8 cellular contexts compared by ENCODE assay signal in genomic region chr12:64039285-64039871, GRCh38.
DNase-seq lines count a peak whose midpoint lies in the region; TF ChIP-seq lines count a peak whose summit lies in the region.

No MANE protein-coding gene starts in this region.

- intact Hi-C loops in esophagus muscularis mucosa (cut with DNase I), result loop anchor here (5.0 to 10.0 kb wide), 2 partner anchors 43 to 195 kb away; partner anchors contain the start of gene SRGAP1
- intact Hi-C loops in tibial artery (cut with DNase I; ENCODE audit: low total_unique reads), result no loop called here

- no peaks in the 10 kb centered on the region for H3K27me3 ChIP-seq in esophagus muscularis mucosa
- no peaks in the 10 kb centered on the region for H3K27me3 ChIP-seq in neuron (ENCODE audit: insufficient read depth, low read length)
- H3K27me3 ChIP-seq in tibial artery, result no peaks in the 10 kb centered on the region

- TF ChIP-seq EP300 in esophagus muscularis mucosa (IDR thresholded peaks at IDR 0.05), result no peak

- H3K27ac ChIP-seq in esophagus muscularis mucosa (replicated peaks in 1 of 4) (peak overlapping the region; percentile 40 to 65 (median 61)), tibial artery (no peak overlapping the region)

- H3K4me3 ChIP-seq in esophagus muscularis mucosa (peak overlapping the region in 3 of 4 donors; percentile 24 to 31 (median 27)), neuron (ENCODE audit: low read length) (peak overlapping the region; percentile 40), tibial artery (no peak overlapping the region)

- no peak for TF ChIP-seq POLR2A in esophagus muscularis mucosa (IDR thresholded peaks at IDR 0.05; ENCODE audit: low read depth)

- peaks cover 3 to 31% (median 27%) of the 10 kb centered on the region in 4 donors for H3K4me1 ChIP-seq in esophagus muscularis mucosa
- peaks cover 32% of the 10 kb centered on the region for H3K4me1 ChIP-seq in neuron (ENCODE audit: insufficient read depth, low read length)
- peaks cover 0 to 6% (median 0%) of the 10 kb centered on the region in 4 donors for H3K4me1 ChIP-seq in tibial artery

- peak overlapping the region; percentile 84 for H2AFZ ChIP-seq in neuron (ENCODE audit: low read depth, low read length)

- 21% methylated on average over 7 of the region's 7 CpGs for WGBS in esophagus muscularis mucosa

- H3K9me3 ChIP-seq in esophagus muscularis mucosa (no peaks in the 10 kb centered on the region), neuron (ENCODE audit: low read length) (peaks cover 4% of the 10 kb centered on the region), tibial artery (no peaks in the 10 kb centered on the region)

- H3K36me3 ChIP-seq in esophagus muscularis mucosa, result no peaks in the 10 kb centered on the region
- H3K36me3 ChIP-seq in neuron (ENCODE audit: insufficient read depth, low read length), result peaks cover 14% of the 10 kb centered on the region
- no peaks in the 10 kb centered on the region for H3K36me3 ChIP-seq in tibial artery

- TF ChIP-seq CTCF in esophagus muscularis mucosa (IDR thresholded peaks at IDR 0.05) (no peak), tibial artery (IDR thresholded peaks at IDR 0.05) (no peak)

- peak; percentile 96 for DNase-seq in DMS153 treated with DMSO at 0.1 percent for 48 hours (lab: John Stamatoyannopoulos, UW; ENCODE audit: unreplicated experiment)
- peak; percentile 85 for DNase-seq in NCI-H345 treated with DMSO at 0.1 percent for 48 hours (lab: John Stamatoyannopoulos, UW; ENCODE audit: unreplicated experiment)
- peak; percentile 91 for DNase-seq in esophagus muscularis mucosa (ENCODE audit: extremely low spot score)
- DNase-seq in tibial artery, result no peak
- no peak for DNase-seq in HuH-7.5 (ENCODE audit: low spot score)
- DNase-seq in OCI-M2 (lab: John Stamatoyannopoulos, UW; ENCODE audit: unreplicated experiment), result no peak
- DNase-seq in superior temporal gyrus (ENCODE audit: extremely low spot score), result no peak

Comparison
In these comparisons a context has a peak if more than half of its experiments do, and no peak if none do; other contexts are left out.
1. DNase-seq: peak in DMS153 treated with DMSO at 0.1 percent for 48 hours (single experiment), NCI-H345 treated with DMSO at 0.1 percent for 48 hours (single experiment) and esophagus muscularis mucosa (single experiment); none in tibial artery (0 of 2), HuH-7.5 (single experiment), OCI-M2 (single experiment) and superior temporal gyrus (single experiment).
2. H3K27ac ChIP-seq: peak in esophagus muscularis mucosa (4 of 4); none in tibial artery (0 of 2).
3. H3K4me3 ChIP-seq: peak in esophagus muscularis mucosa (3 of 4) and neuron (single experiment); none in tibial artery (0 of 2).